8 cellular contexts compared by ENCODE assay signal in the genomic region with DNA sequence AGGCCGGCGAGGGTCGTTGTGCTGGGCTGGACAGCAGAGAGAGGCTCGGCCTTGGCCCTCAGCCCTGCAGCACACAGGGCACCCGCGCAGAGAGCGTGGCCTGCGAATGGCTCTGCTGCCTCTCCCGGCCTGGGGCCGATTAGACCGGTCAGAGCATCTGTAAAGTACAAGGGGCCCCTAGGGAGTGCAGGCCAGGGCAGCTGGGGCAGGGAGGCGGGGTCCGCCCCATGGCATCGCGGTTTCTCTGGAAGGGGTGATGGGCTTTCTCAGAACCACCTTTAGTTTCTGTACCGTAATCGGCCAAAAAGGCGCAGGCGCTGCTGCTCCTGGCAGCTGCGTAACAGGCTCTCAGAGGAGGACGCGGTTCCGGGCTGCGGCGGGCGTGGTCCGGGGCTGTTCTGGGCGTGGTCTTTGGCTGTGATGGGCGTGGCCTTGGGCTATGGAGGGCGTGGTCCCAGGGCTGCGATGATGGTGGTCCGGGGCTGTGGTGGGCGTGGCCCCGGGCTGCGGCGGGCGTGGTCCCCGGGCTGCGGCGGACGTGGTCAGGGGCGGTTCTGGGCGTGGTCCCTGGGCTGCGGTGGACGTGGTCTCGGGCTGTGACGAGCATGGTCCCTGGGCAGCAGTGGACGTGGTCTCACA. TPM values are rescaled to one million over a fixed set of nuclear protein-coding genes. Genes with fewer than 3 reads are reported as not detected.
DNase-seq lines count a peak whose midpoint lies in the region; ATAC-seq and TF ChIP-seq lines count a peak whose summit lies in the region.

No MANE protein-coding gene starts in this region.

- TF ChIP-seq POLR2A in GM18951 (IDR thresholded peaks at IDR 0.05; ENCODE audit: extremely low read depth, insufficient read depth, insufficient read length): peak; percentile 40

- peak; percentile 89 for DNase-seq in AG08396 (ENCODE audit: low spot score)
- DNase-seq in NOMO-1 treated with dmso at 0.1 percent for 144 hours (lab: John Stamatoyannopoulos, UW; ENCODE audit: unreplicated experiment): peak; percentile 48
- DNase-seq in activated T-cell treated with anti-CD3 and anti-CD28 coated beads, Interleukin-2, amount 50 U/mL, for 72 hours: peak; percentile 87 to 94
- peak; percentile 70 for DNase-seq in fibroblast of pulmonary artery (ENCODE audit: low read depth)
- DNase-seq in nephron progenitor cell: peak; percentile 95
- peak; percentile 84 for DNase-seq in stimulated activated naive CD4-positive, alpha-beta T cell treated with Interleukin-2 at 50 U/mL for 16 hours (lab: John Stamatoyannopoulos, UW)

- H3K4me3 Mint-ChIP-seq in activated T-cell treated with anti-CD3 and anti-CD28 coated beads, Interleukin-2, amount 50 U/mL, for 72 hours: peak overlapping the region; percentile 80
- H3K4me3 Mint-ChIP-seq in nephron progenitor cell: peak overlapping the region; percentile 83

- H3K27ac Mint-ChIP-seq in activated T-cell treated with anti-CD3 and anti-CD28 coated beads, Interleukin-2, amount 50 U/mL, for 72 hours: peak overlapping the region; percentile 45
- H3K27ac Mint-ChIP-seq in nephron progenitor cell: no peak overlapping the region

- H3K9me3 Mint-ChIP-seq in activated T-cell treated with anti-CD3 and anti-CD28 coated beads, Interleukin-2, amount 50 U/mL, for 72 hours: peaks cover 0 to 1% of the 10 kb centered on the region in 2 donors
- H3K9me3 Mint-ChIP-seq in nephron progenitor cell: peaks cover 4% of the 10 kb centered on the region

- peak overlapping the region; percentile 57 for H3K4me3 ChIP-seq in fibroblast of pulmonary artery (replicated peaks; ENCODE audit: low read depth, low read length)

- peak; percentile 92 for ATAC-seq in HG03280 (IDR thresholded peaks at IDR 0.05; ENCODE audit: unreplicated experiment)
- peak; percentile 90 for ATAC-seq in activated T-cell treated with anti-CD3 and anti-CD28 coated beads, Interleukin-2, amount 50 U/mL, for 72 hours (replicated peaks in 1 of 2)

- H3K4me1 Mint-ChIP-seq in activated T-cell treated with anti-CD3 and anti-CD28 coated beads, Interleukin-2, amount 50 U/mL, for 72 hours (ENCODE audit: low read depth): peaks cover 4% of the 10 kb centered on the region
- H3K4me1 Mint-ChIP-seq in nephron progenitor cell: peaks cover 6% of the 10 kb centered on the region

- no peak for TF ChIP-seq CTCF in fibroblast of pulmonary artery (IDR thresholded peaks at IDR 0.05; ENCODE audit: low read length, missing control alignments)
- TF ChIP-seq CTCF in nephron progenitor cell (IDR thresholded peaks at IDR 0.05): no peak

- H3K36me3 Mint-ChIP-seq in activated T-cell treated with anti-CD3 and anti-CD28 coated beads, Interleukin-2, amount 50 U/mL, for 72 hours (ENCODE audit: insufficient read depth in 2 of 2): no peaks in the 10 kb centered on the region
- H3K36me3 Mint-ChIP-seq in nephron progenitor cell (ENCODE audit: low read depth): no peaks in the 10 kb centered on the region

- H3K27me3 Mint-ChIP-seq in activated T-cell treated with anti-CD3 and anti-CD28 coated beads, Interleukin-2, amount 50 U/mL, for 72 hours (ENCODE audit: low read depth): peaks cover 19% of the 10 kb centered on the region
- H3K27me3 Mint-ChIP-seq in nephron progenitor cell (ENCODE audit: low read depth, poor library complexity): peaks cover 32% of the 10 kb centered on the region

- in situ Hi-C loops in GM18951 (cut with MboI; ENCODE audit: low sequenced_read_pairs, unreplicated experiment): no loop called here

RNA-seq across cellular contexts. Expression of a gene that starts 1.5 kb away (rescaled TPM):
- not detected for total RNA-seq in activated T-cell treated with anti-CD3 and anti-CD28 coated beads, Interleukin-2, amount 50 U/mL, for 72 hours

RNA-seq across cellular contexts. Expression of a gene that starts 27.9 kb away (rescaled TPM):
- total RNA-seq in activated T-cell treated with anti-CD3 and anti-CD28 coated beads, Interleukin-2, amount 50 U/mL, for 72 hours: not detected

Comparison
In these comparisons a context has a peak if more than half of its experiments do, and no peak if none do; other contexts are left out.
1. Peak in every context shown above with its lines: DNase-seq, ATAC-seq and H3K4me3 ChIP-seq.